ENCODE assay signal across 12 cellular contexts in genomic region chr2:210503622-210504300, GRCh38. TPM values are rescaled to one million over a fixed set of nuclear protein-coding genes. Genes with fewer than 3 reads are reported as not detected.
DNase-seq lines count a peak whose midpoint lies in the region; ATAC-seq and TF ChIP-seq lines count a peak whose summit lies in the region.
"Had no signal": no experiment of that assay in that cellular context is flagged by ENCODE, and none has a peak within 500 bp of the region (broad histone marks: within the 10 kb centered on the region; RNA-seq: fewer than 3 reads in every experiment).

No MANE protein-coding gene starts in this region.

- WGBS in aorta, 2 donors = 22 to 27% methylated on average over 9 of the region's 9 CpGs

- ATAC-seq in left ventricle myocardium superior (no peak), aorta (ENCODE audit: low FRiP score) (peak; percentile 50), HG02973 (IDR thresholded peaks at IDR 0.05; ENCODE audit: unreplicated experiment) (no peak)
- ATAC-seq: activated naive CD4-positive, alpha-beta T cell treated with anti-CD3 and anti-CD28 coated beads, Interleukin-2, amount 50 U/mL, for 72 hours had no signal

- H3K9me3 ChIP-seq in left ventricle myocardium inferior (replicated peaks) = peaks cover 21% of the 10 kb centered on the region
- H3K9me3 ChIP-seq in endocrine pancreas (ENCODE audit: control insufficient read depth, low read length) = no peaks in the 10 kb centered on the region
- H3K9me3 ChIP-seq in mucosa of stomach (ENCODE audit: control insufficient read depth, low read length) = no peaks in the 10 kb centered on the region
- H3K9me3 ChIP-seq in aorta (ENCODE audit: control insufficient read depth, low read length) = peaks cover 6% of the 10 kb centered on the region
- H3K9me3 ChIP-seq in vagina = no peaks in the 10 kb centered on the region
- H3K9me3 ChIP-seq: neutrophil had no signal

- DNase-seq in left ventricle myocardium inferior (no peak), left ventricle myocardium superior (no peak), aorta (no peak), cortex of kidney (lab: John Stamatoyannopoulos, UW) (no peak), vagina (ENCODE audit: extremely low spot score in 2 of 2) (no peak)
- DNase-seq: NCI-H446 treated with DMSO at 0.1 percent for 48 hours had no signal

- TF ChIP-seq POLR2A in vagina (IDR thresholded peaks at IDR 0.05) = no peak

- H3K27me3 ChIP-seq in left ventricle myocardium inferior (ENCODE audit: low read depth) = no peaks in the 10 kb centered on the region
- H3K27me3 ChIP-seq in endocrine pancreas (ENCODE audit: control insufficient read depth, insufficient read depth, low read length) = no peaks in the 10 kb centered on the region
- H3K27me3 ChIP-seq in mucosa of stomach (ENCODE audit: control insufficient read depth, insufficient read depth, low read length) = no peaks in the 10 kb centered on the region
- no peaks in the 10 kb centered on the region for H3K27me3 ChIP-seq in aorta (ENCODE audit: control insufficient read depth in 1 of 2, insufficient read depth in 2 of 2, low read length in 1 of 2)
- no peaks in the 10 kb centered on the region for H3K27me3 ChIP-seq in vagina
- H3K27me3 ChIP-seq: BLaER1 treated with 17β-estradiol and CSF1 and Interleukin-3, amounts not matched to agents 10 nM and 100 nM had no signal

- no peak for TF ChIP-seq CTCF in left ventricle myocardium inferior (IDR thresholded peaks at IDR 0.05; ENCODE audit: borderline replicate concordance)
- TF ChIP-seq CTCF in vagina (IDR thresholded peaks at IDR 0.05) = no peak

- H3K9ac ChIP-seq in endocrine pancreas (ENCODE audit: control insufficient read depth, insufficient read depth, low read length) (no peak overlapping the region), mucosa of stomach (ENCODE audit: low read length) (peak overlapping the region; percentile 54)

- H3K4me3 ChIP-seq in left ventricle myocardium inferior (peak overlapping the region; percentile 41), endocrine pancreas (ENCODE audit: control insufficient read depth, insufficient read depth, low read length) (peak overlapping the region; percentile 64), mucosa of stomach (ENCODE audit: low read length) (no peak overlapping the region), aorta (ENCODE audit: low read length in 2 of 2) (peak overlapping the region in 1 of 2 donors; percentile 31), vagina (no peak overlapping the region)

- H3K36me3 ChIP-seq in left ventricle myocardium inferior = no peaks in the 10 kb centered on the region
- H3K36me3 ChIP-seq in endocrine pancreas (ENCODE audit: control insufficient read depth, insufficient read depth, low read length) = no peaks in the 10 kb centered on the region
- no peaks in the 10 kb centered on the region for H3K36me3 ChIP-seq in mucosa of stomach (ENCODE audit: control insufficient read depth, insufficient read depth, low read length)
- no peaks in the 10 kb centered on the region for H3K36me3 ChIP-seq in aorta (ENCODE audit: control insufficient read depth in 1 of 2, insufficient read depth in 2 of 2, low read length in 1 of 2)
- no peaks in the 10 kb centered on the region for H3K36me3 ChIP-seq in vagina
- H3K36me3 ChIP-seq: BLaER1 treated with 17β-estradiol and CSF1 and Interleukin-3, amounts not matched to agents 10 nM and 100 nM; neutrophil had no signal

- H3K4me1 ChIP-seq in left ventricle myocardium inferior = no peaks in the 10 kb centered on the region
- H3K4me1 ChIP-seq in endocrine pancreas (ENCODE audit: control insufficient read depth, insufficient read depth, low read length) = no peaks in the 10 kb centered on the region
- no peaks in the 10 kb centered on the region for H3K4me1 ChIP-seq in mucosa of stomach (ENCODE audit: control insufficient read depth, insufficient read depth, low read length)
- H3K4me1 ChIP-seq in aorta (ENCODE audit: control insufficient read depth in 1 of 2, insufficient read depth in 2 of 2, low read length in 2 of 2) = no peaks in the 10 kb centered on the region
- H3K4me1 ChIP-seq in vagina = no peaks in the 10 kb centered on the region

- H3K27ac ChIP-seq in left ventricle myocardium inferior (replicated peaks) = no peak overlapping the region
- H3K27ac ChIP-seq in aorta (ENCODE audit: low read depth in 1 of 2, low read length in 2 of 2) = no peak overlapping the region
- no peak overlapping the region for H3K27ac ChIP-seq in vagina
- H3K27ac ChIP-seq: BLaER1 treated with 17β-estradiol and CSF1 and Interleukin-3, amounts not matched to agents 10 nM and 100 nM; neutrophil had no signal

- intact Hi-C loops in left ventricle myocardium inferior (cut with micrococcal nuclease) = no loop called here
- intact Hi-C loops in left ventricle myocardium superior (cut with micrococcal nuclease) = no loop called here
- intact Hi-C loops in aorta (cut with DNase I) = no loop called here
- intact Hi-C loops in vagina (cut with DNase I) = no loop called here

RNA-seq across cellular contexts. Expression of gene LANCL1, which starts 27.2 kb away (rescaled TPM):
- total RNA-seq in left ventricle myocardium inferior (65.4 TPM), left ventricle myocardium superior (57.8 TPM), aorta (10 to 100 TPM; 33.3 to 39.3 TPM), vagina (29.2 TPM)
- 10 to 100 TPM; 16.4 to 24.5 TPM for polyA plus RNA-seq in aorta

RNA-seq across cellular contexts. Expression of gene CPS1, which starts 52.6 kb away (rescaled TPM):
- total RNA-seq in left ventricle myocardium inferior = 4.9 TPM
- 3.1 TPM for total RNA-seq in left ventricle myocardium superior
- total RNA-seq in aorta = 1 to 10 TPM; 3.2 to 5.1 TPM
- 1 to 10 TPM; 3.5 to 9.0 TPM for polyA plus RNA-seq in aorta
- 8.8 TPM for total RNA-seq in vagina

Comparison
In these comparisons a context has a peak if more than half of its experiments do, and no peak if none do; other contexts are left out.
1. H3K4me3 ChIP-seq: peak in left ventricle myocardium inferior (single experiment) and endocrine pancreas (single experiment); none in mucosa of stomach (single experiment) and vagina (0 of 2).